Comparison of ENCODE assay signal across 8 cellular contexts in genomic region chr14:106308839-106309389, GRCh38.
DNase-seq lines count a peak whose midpoint lies in the region; ATAC-seq and TF ChIP-seq lines count a peak whose summit lies in the region.

No MANE protein-coding gene starts in this region.

- no peaks in the 10 kb centered on the region for H3K4me1 ChIP-seq in hepatocyte (ENCODE audit: insufficient read depth)

- no peaks in the 10 kb centered on the region for H3K9me3 ChIP-seq in MG63
- H3K9me3 ChIP-seq in hepatocyte (ENCODE audit: low read depth) = no peaks in the 10 kb centered on the region

- no peak overlapping the region for H3K27ac ChIP-seq in hepatocyte

- H3K27me3 ChIP-seq in MG63 (no peaks in the 10 kb centered on the region), hepatocyte (no peaks in the 10 kb centered on the region)

- DNase-seq in MG63 = peak; percentile 11
- peak; percentile 90 for DNase-seq in activated CD8-positive, alpha-beta memory T cell treated with anti-CD3 and anti-CD28 coated beads for 24 hours
- no peak for DNase-seq in fibroblast of the aortic adventitia (ENCODE audit: low read depth)
- peak; percentile 81 for DNase-seq in stimulated activated CD4-positive, alpha-beta T cell treated with anti-CD3 and anti-CD28 coated beads, Interleukin-4, amount 100 ng/mL, for 24 hours
- no peak for DNase-seq in kidney glomerular epithelial cell (lab: John Stamatoyannopoulos, UW)
- DNase-seq in hepatocyte (ENCODE audit: low spot score) = no peak

- no peak overlapping the region for H3K4me2 ChIP-seq in hepatocyte

- no peaks in the 10 kb centered on the region for H3K9me2 ChIP-seq in hepatocyte (replicated peaks; ENCODE audit: insufficient read depth)

- no peaks in the 10 kb centered on the region for H4K20me1 ChIP-seq in hepatocyte (ENCODE audit: insufficient read depth, poor library complexity, severe bottlenecking)

- no peak overlapping the region for H2AFZ ChIP-seq in hepatocyte

- WGBS in hepatocyte (ENCODE audit: low lambda C conversion rate, missing lambda C conversion rate) = 61% methylated on average over 16 of the region's 17 CpGs

- peak; percentile 80 for ATAC-seq in GM21825 (IDR thresholded peaks at IDR 0.05; ENCODE audit: unreplicated experiment)

- H3K36me3 ChIP-seq in MG63 (no peaks in the 10 kb centered on the region), hepatocyte (replicated peaks; ENCODE audit: insufficient read depth, low read depth) (no peaks in the 10 kb centered on the region)

- H3K4me3 ChIP-seq in MG63 = no peak overlapping the region
- no peak overlapping the region for H3K4me3 ChIP-seq in fibroblast of the aortic adventitia (ENCODE audit: low read depth, low read length)
- no peak overlapping the region for H3K4me3 ChIP-seq in hepatocyte

- H3K79me2 ChIP-seq in hepatocyte = no peaks in the 10 kb centered on the region

- peak; percentile 100 for TF ChIP-seq CTCF in GM12872 (IDR thresholded peaks at IDR 0.05; ENCODE audit: insufficient read depth, low read depth, low read length)
- peak; percentile 4 for TF ChIP-seq CTCF in fibroblast of the aortic adventitia (IDR thresholded peaks at IDR 0.05; ENCODE audit: insufficient read depth, low read length)
- TF ChIP-seq CTCF in hepatocyte (IDR thresholded peaks at IDR 0.05; ENCODE audit: poor library complexity) = no peak

Comparison
In these comparisons a context has a peak if more than half of its experiments do, and no peak if none do; other contexts are left out.
1. DNase-seq: peak in MG63 (single experiment), activated CD8-positive, alpha-beta memory T cell treated with anti-CD3 and anti-CD28 coated beads for 24 hours (single experiment) and stimulated activated CD4-positive, alpha-beta T cell treated with anti-CD3 and anti-CD28 coated beads, Interleukin-4, amount 100 ng/mL, for 24 hours (single experiment); none in fibroblast of the aortic adventitia (single experiment), kidney glomerular epithelial cell (single experiment) and hepatocyte (single experiment).